Comparison of ENCODE assay signal across 1 cellular context in genomic region chr1:31648190-31648589, GRCh38.
TF ChIP-seq lines count a peak whose summit lies in the region.

No MANE protein-coding gene starts in this region.

TF ChIP-seq in IMR-90, 13 proteins besides CTCF, POLR2A, EP300 and RAD21:
- no peak for TF ChIP-seq FOS (IDR thresholded peaks at IDR 0.05; ENCODE audit: low read depth, low read length)
- no peak for TF ChIP-seq CEBPB (IDR thresholded peaks at IDR 0.05; ENCODE audit: low read depth, low read length)
